18 cellular contexts compared by ENCODE assay signal in the genomic region with DNA sequence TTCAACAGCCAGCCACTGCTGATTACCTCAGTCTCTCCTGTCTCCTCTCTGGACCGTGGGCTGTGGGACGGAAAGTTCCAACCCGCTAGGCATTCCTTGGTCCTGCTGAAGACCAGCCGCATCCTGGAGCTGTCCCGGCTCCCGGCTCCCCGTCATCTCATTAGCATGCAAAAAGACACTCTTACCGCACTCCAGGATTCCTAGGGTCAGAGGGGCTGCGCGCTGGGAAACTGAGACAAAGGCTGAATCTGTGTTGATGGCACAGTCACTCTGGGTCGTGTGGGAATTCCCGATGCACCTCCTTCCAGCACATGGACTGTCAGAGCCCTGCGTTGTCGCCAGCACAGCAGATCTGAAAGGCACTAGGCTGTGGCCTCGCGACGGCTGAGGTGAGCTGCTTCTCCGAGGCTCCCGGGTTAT.
A peak's percentile ranks its signal among the peaks of the same experiment; 100 is the strongest.
DNase-seq lines count a peak whose midpoint lies in the region; ATAC-seq and TF ChIP-seq lines count a peak whose summit lies in the region.
"Had no signal": no experiment of that assay in that cellular context is flagged by ENCODE, and none has a peak within 500 bp of the region (broad histone marks: within the 10 kb centered on the region; RNA-seq: fewer than 3 reads in every experiment).

No MANE protein-coding gene starts in this region.

- peaks cover 0 to 59% (median 0%) of the 10 kb centered on the region in 11 experiments; a peak in 9 of 22 replicates for H4K20me1 ChIP-seq in BLaER1 treated with 17β-estradiol and CSF1 and Interleukin-3, amounts not matched to agents 10 nM and 100 nM
- no peaks in the 10 kb centered on the region for H4K20me1 ChIP-seq in IMR-90 (ENCODE audit: insufficient read depth, low read length)

- H3K36me3 ChIP-seq in BLaER1 treated with 17β-estradiol and CSF1 and Interleukin-3, amounts not matched to agents 10 nM and 100 nM, result peaks cover 0 to 27% (median 0%) of the 10 kb centered on the region in 11 experiments; a peak in 7 of 22 replicates
- H3K36me3 ChIP-seq in IMR-90 (ENCODE audit: control insufficient read depth, insufficient read depth, low read length) (no peaks in the 10 kb centered on the region), endodermal cell (ENCODE audit: control insufficient read depth, insufficient read depth, low read length) (no peaks in the 10 kb centered on the region), mesendoderm (ENCODE audit: control insufficient read depth, insufficient read depth, low read length) (no peaks in the 10 kb centered on the region)
- H3K36me3 ChIP-seq: HAP-1, upper lobe of left lung had no signal

- no peak for TF ChIP-seq CTCF in IMR-90 (conservative IDR thresholded peaks at IDR 0.05; ENCODE audit: low read depth, low read length)
- TF ChIP-seq CTCF in endodermal cell (conservative IDR thresholded peaks at IDR 0.05), result no peak

- intact Hi-C loops in IMR-90 (cut with micrococcal nuclease), result no loop called here

- H3K4me1 Mint-ChIP-seq in endodermal cell, result peaks cover 16% of the 10 kb centered on the region

- H3K4me3 Mint-ChIP-seq in endodermal cell, result no peak overlapping the region
- H3K4me3 Mint-ChIP-seq: activated naive CD8-positive, alpha-beta T cell; stimulated activated effector memory CD8-positive, alpha-beta T cell treated with anti-CD3 and anti-CD28 coated beads, Interleukin-12 subunit alpha, Interleukin-12 subunit beta, amount 100 ng/mL, for 72 hours; T-helper 1 cell treated with Interleukin-12 subunit alpha and Interleukin-12 subunit beta and Interleukin-4 antibody, amounts not matched to agents 30 μg/mL and 1 μg/mL, for 36 hours had no signal

- no peak overlapping the region for H2BK20ac ChIP-seq in IMR-90 (ENCODE audit: low read depth, low read length)

- H4K8ac ChIP-seq in IMR-90 (ENCODE audit: low read depth in 2 of 2, low read length in 2 of 2) (no peak overlapping the region), mesendoderm (ENCODE audit: low read depth, low read length) (no peak overlapping the region)

- H3K14ac ChIP-seq in IMR-90 (replicated peaks; ENCODE audit: low read depth, low read length), result no peak overlapping the region

- H2AK5ac ChIP-seq in IMR-90 (ENCODE audit: low read depth, low read length) (no peak overlapping the region), mesendoderm (ENCODE audit: low read length) (no peak overlapping the region)

- CTCF ChIA-PET in IMR-90 (lab: Yijun Ruan, JAX), result interaction anchor here (0.9 to 1.4 kb wide), 2 partner anchors 16 to 59 kb away, joined by 4 read pairs; no protein-coding TSS in a partner anchor

- peaks cover 39 to 55% (median 47%) of the 10 kb centered on the region in 10 experiments for H3K4me1 ChIP-seq in BLaER1 treated with 17β-estradiol and CSF1 and Interleukin-3, amounts not matched to agents 10 nM and 100 nM
- H3K4me1 ChIP-seq in IMR-90 (ENCODE audit: control insufficient read depth, insufficient read depth, low read length), result peaks cover 1% of the 10 kb centered on the region; the same call in 1 of the 2 replicates
- no peaks in the 10 kb centered on the region for H3K4me1 ChIP-seq in endodermal cell (ENCODE audit: control insufficient read depth, insufficient read depth, low read length)
- peaks cover 4% of the 10 kb centered on the region for H3K4me1 ChIP-seq in mesendoderm (ENCODE audit: control insufficient read depth, low read depth, low read length)
- H3K4me1 ChIP-seq: HAP-1, upper lobe of left lung had no signal

- no TSS peak for BruUV-seq in IMR-90 (replicated peaks; lab: Mats Ljungman, UMichigan)

- peak overlapping the region in 2 of 11 experiments; percentile 28 to 50; a peak in 2 of 22 replicates for H3K9ac ChIP-seq in BLaER1 treated with 17β-estradiol and CSF1 and Interleukin-3, amounts not matched to agents 10 nM and 100 nM
- H3K9ac ChIP-seq in IMR-90 (ENCODE audit: low read depth, low read length) (no peak overlapping the region), endodermal cell (ENCODE audit: extremely low read depth, low read length, poor library complexity, severe bottlenecking) (no peak overlapping the region), mesendoderm (ENCODE audit: low read length) (peak overlapping the region; percentile 56)

- H2BK120ac ChIP-seq in IMR-90 (ENCODE audit: low read depth, low read length) (no peak overlapping the region), mesendoderm (ENCODE audit: low read depth, low read length) (no peak overlapping the region)

- no peak overlapping the region for H3K27ac ChIP-seq in BLaER1 treated with 17β-estradiol and CSF1 and Interleukin-3, amounts not matched to agents 10 nM and 100 nM
- no peak overlapping the region for H3K27ac ChIP-seq in IMR-90 (ENCODE audit: insufficient read depth, low read length)
- H3K27ac ChIP-seq in endodermal cell (ENCODE audit: low read depth, low read length), result no peak overlapping the region
- H3K27ac ChIP-seq in mesendoderm (ENCODE audit: low read depth, low read length), result no peak overlapping the region
- H3K27ac ChIP-seq: upper lobe of left lung had no signal

- H2AK9ac ChIP-seq in IMR-90 (replicated peaks; ENCODE audit: low read depth, low read length, poor library complexity), result no peak overlapping the region

- peaks cover 23 to 38% (median 34%) of the 10 kb centered on the region in 11 experiments for H3K9me3 ChIP-seq in BLaER1 treated with 17β-estradiol and CSF1 and Interleukin-3, amounts not matched to agents 10 nM and 100 nM (replicated peaks in 1 of 11)
- peaks cover 2% of the 10 kb centered on the region for H3K9me3 ChIP-seq in IMR-90 (ENCODE audit: control insufficient read depth, insufficient read depth, low read length)
- H3K9me3 ChIP-seq in endodermal cell (ENCODE audit: control insufficient read depth, low read length), result peaks cover under 1% of the 10 kb centered on the region
- H3K9me3 ChIP-seq: HAP-1, upper lobe of left lung had no signal

- H3K36me3 Mint-ChIP-seq in endodermal cell (ENCODE audit: low read depth), result peaks cover 21% of the 10 kb centered on the region

- H4K91ac ChIP-seq in IMR-90 (ENCODE audit: insufficient read depth, low read depth, low read length), result no peak overlapping the region

- no peaks in the 10 kb centered on the region for H3K9me1 ChIP-seq in IMR-90 (ENCODE audit: insufficient read depth, low read length)

- peak overlapping the region; percentile 68 to 87 (median 78); a peak in 20 of 22 replicates for H3K4me2 ChIP-seq in BLaER1 treated with 17β-estradiol and CSF1 and Interleukin-3, amounts not matched to agents 10 nM and 100 nM
- peak overlapping the region; percentile 57 for H3K4me2 ChIP-seq in IMR-90 (ENCODE audit: low read depth, low read length)
- peak overlapping the region; percentile 19 for H3K4me2 ChIP-seq in mesendoderm (ENCODE audit: low read length)

- H3K18ac ChIP-seq in IMR-90 (ENCODE audit: low read depth, low read length), result no peak overlapping the region
- H3K18ac ChIP-seq in mesendoderm (ENCODE audit: low read length), result no peak overlapping the region

- dilution Hi-C loops in IMR-90 (cut with HindIII; ENCODE audit: low sequenced_read_pairs, unreplicated experiment), result no loop called here

- DNase-seq in IMR-90 (peak; percentile 48), endodermal cell (peak; percentile 85), mesendoderm (peak; percentile 67), GM19238 (ENCODE audit: insufficient read length, low spot score) (no peak), AG08396 (ENCODE audit: low spot score) (no peak)
- DNase-seq: activated CD4-positive, CD25-positive, alpha-beta regulatory T cell treated with anti-CD3 and anti-CD28 coated beads, Interleukin-2, amount 50 U/mL, for 72 hours; activated CD8-positive, alpha-beta memory T cell treated with anti-CD3 and anti-CD28 coated beads, Interleukin-2, amount 50 U/mL, for 48 hours; NCI-H1092 had no signal

- no peaks in the 10 kb centered on the region for H3K79me1 ChIP-seq in IMR-90 (ENCODE audit: low read depth in 1 of 2, low read length in 2 of 2)
- H3K79me1 ChIP-seq in mesendoderm (ENCODE audit: low read length), result no peaks in the 10 kb centered on the region

- H3K79me2 ChIP-seq in mesendoderm (ENCODE audit: control insufficient read depth, insufficient read depth, low read length), result no peaks in the 10 kb centered on the region

- H2AFZ ChIP-seq in IMR-90 (replicated peaks; ENCODE audit: low read length, poor library complexity), result peak overlapping the region; percentile 82

- no peak overlapping the region for H3K4me3 ChIP-seq in BLaER1 treated with 17β-estradiol and CSF1 and Interleukin-3, amounts not matched to agents 10 nM and 100 nM
- H3K4me3 ChIP-seq in IMR-90 (ENCODE audit: insufficient read depth, low read depth, low read length) (no peak overlapping the region), endodermal cell (ENCODE audit: low read length) (no peak overlapping the region), mesendoderm (ENCODE audit: low read length) (no peak overlapping the region)
- H3K4me3 ChIP-seq: HAP-1, upper lobe of left lung had no signal

- H3K56ac ChIP-seq in IMR-90 (ENCODE audit: extremely low read depth, insufficient read depth, low read length) (no peak overlapping the region), mesendoderm (ENCODE audit: low read length) (peak overlapping the region; percentile 69)

- in situ Hi-C loops in IMR-90 (cut with MboI; ENCODE audit: low sequenced_read_pairs), result no loop called here

- peak overlapping the region; percentile 41 for H3K27ac Mint-ChIP-seq in endodermal cell
- H3K27ac Mint-ChIP-seq: activated naive CD8-positive, alpha-beta T cell; stimulated activated effector memory CD8-positive, alpha-beta T cell treated with anti-CD3 and anti-CD28 coated beads, Interleukin-12 subunit alpha, Interleukin-12 subunit beta, amount 100 ng/mL, for 72 hours; T-helper 1 cell treated with Interleukin-12 subunit alpha and Interleukin-12 subunit beta and Interleukin-4 antibody, amounts not matched to agents 30 μg/mL and 1 μg/mL, for 36 hours had no signal

- H2BK5ac ChIP-seq in IMR-90 (ENCODE audit: low read depth, low read length, poor library complexity, severe bottlenecking), result no peak overlapping the region
- H2BK5ac ChIP-seq in mesendoderm (ENCODE audit: low read length), result no peak overlapping the region

- no peak for TF ChIP-seq RAD21 in IMR-90 (IDR thresholded peaks at IDR 0.05; ENCODE audit: low read length)

- peaks cover 15 to 23% (median 21%) of the 10 kb centered on the region in 11 experiments; a peak in 20 of 22 replicates for H3K27me3 ChIP-seq in BLaER1 treated with 17β-estradiol and CSF1 and Interleukin-3, amounts not matched to agents 10 nM and 100 nM
- H3K27me3 ChIP-seq in IMR-90 (ENCODE audit: control insufficient read depth, insufficient read depth, low read length) (peaks cover 21% of the 10 kb centered on the region; the same call in 1 of the 2 replicates), endodermal cell (ENCODE audit: control insufficient read depth, insufficient read depth, low read length, poor library complexity, severe bottlenecking) (no peaks in the 10 kb centered on the region), mesendoderm (ENCODE audit: insufficient read depth, low read length, poor library complexity) (no peaks in the 10 kb centered on the region)
- H3K27me3 ChIP-seq: upper lobe of left lung had no signal

- ATAC-seq in IMR-90 (ENCODE audit: low read depth), result peak; percentile 89
- no peak for ATAC-seq in GM18867 (IDR thresholded peaks at IDR 0.05; ENCODE audit: unreplicated experiment)
- no peak for ATAC-seq in GM18907 (IDR thresholded peaks at IDR 0.05; ENCODE audit: unreplicated experiment)
- ATAC-seq: esophagus mucosa had no signal

- H2BK15ac ChIP-seq in IMR-90 (ENCODE audit: low read depth, low read length) (no peak overlapping the region), mesendoderm (replicated peaks; ENCODE audit: low read depth) (no peak overlapping the region)

- H4K5ac ChIP-seq in IMR-90 (ENCODE audit: low read depth, low read length), result no peak overlapping the region
- H4K5ac ChIP-seq in mesendoderm (ENCODE audit: low read length), result no peak overlapping the region

- peaks cover 24% of the 10 kb centered on the region for H3K9me3 Mint-ChIP-seq in endodermal cell

- H3K4ac ChIP-seq in IMR-90 (ENCODE audit: low read depth, low read length) (no peak overlapping the region), mesendoderm (ENCODE audit: low read depth, low read length) (no peak overlapping the region)

- WGBS in IMR-90 (ENCODE audit: extremely low coverage in 2 of 2, insufficient read length in 1 of 2), 2 experiments, result 8% methylated on average over 10 of the region's 19 CpGs; no CpG with 5 or more reads in 1 of the 2 experiments
- 16 to 30% methylated on average over 11 to 19 of the region's 19 CpGs for WGBS in endodermal cell (ENCODE audit: insufficient coverage in 1 of 2, insufficient read length in 1 of 2), 2 experiments
- no CpG with 5 or more reads among the region's 19 CpGs for WGBS in mesendoderm (ENCODE audit: extremely low coverage, insufficient coverage, low lambda C conversion rate)

- no peaks in the 10 kb centered on the region for H3K27me3 Mint-ChIP-seq in endodermal cell (ENCODE audit: insufficient read depth)
- H3K27me3 Mint-ChIP-seq: activated naive CD8-positive, alpha-beta T cell; IgD-negative memory B cell had no signal

- POLR2A ChIA-PET in IMR-90 (lab: Charles Lee; ENCODE audit: unreplicated experiment), result no interaction called here

- no peak overlapping the region for H3K23ac ChIP-seq in IMR-90 (ENCODE audit: low read depth, low read length)
- H3K23ac ChIP-seq in mesendoderm (ENCODE audit: low read length), result no peak overlapping the region

- no peak for TF ChIP-seq POLR2A in IMR-90 (IDR thresholded peaks at IDR 0.05; ENCODE audit: low read depth, low read length)

Comparison
In these comparisons a context has a peak if more than half of its experiments do, and no peak if none do; other contexts are left out.
1. H3K4me2 ChIP-seq: peak in every context shown above with its lines; median percentile 78 in BLaER1 treated with 17β-estradiol and CSF1 and Interleukin-3, amounts not matched to agents 10 nM and 100 nM; 57 in IMR-90; 19 in mesendoderm.
2. DNase-seq: peak in IMR-90 (single experiment), endodermal cell (single experiment) and mesendoderm (single experiment); none in GM19238 (single experiment) and AG08396 (single experiment).